Comparison of ENCODE assay signal across 8 cellular contexts in the genomic region with DNA sequence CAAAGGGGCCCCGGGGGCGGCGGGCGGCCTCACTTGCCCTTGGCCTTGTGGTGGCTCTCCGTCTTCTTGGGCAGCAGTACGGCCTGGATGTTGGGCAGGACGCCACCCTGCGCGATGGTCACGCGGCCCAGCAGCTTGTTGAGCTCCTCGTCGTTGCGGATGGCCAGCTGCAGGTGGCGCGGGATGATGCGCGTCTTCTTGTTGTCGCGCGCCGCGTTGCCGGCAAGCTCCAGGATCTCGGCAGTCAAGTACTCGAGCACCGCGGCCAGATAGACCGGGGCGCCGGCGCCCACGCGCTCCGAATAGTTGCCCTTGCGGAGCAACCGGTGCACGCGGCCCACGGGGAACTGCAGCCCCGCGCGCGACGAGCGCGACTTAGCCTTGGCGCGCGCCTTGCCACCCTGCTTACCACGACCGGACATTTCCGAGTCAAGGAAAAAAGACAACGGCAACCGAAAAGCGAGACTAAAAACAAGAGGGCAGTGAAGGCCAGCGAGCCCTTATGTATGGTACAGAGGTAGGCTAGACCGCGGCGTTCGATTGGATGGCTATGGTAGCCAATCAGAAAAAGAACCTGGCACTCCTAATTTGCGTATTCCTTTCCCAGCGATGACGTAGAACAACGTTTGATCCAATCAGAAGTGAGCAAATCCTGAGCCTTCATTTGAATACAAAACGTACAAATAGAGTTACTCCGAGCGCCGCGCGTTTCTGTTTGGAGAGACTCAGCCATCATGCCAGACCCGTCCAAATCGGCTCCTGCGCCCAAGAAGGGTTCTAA. TPM values are rescaled to one million over a fixed set of nuclear protein-coding genes. Genes with fewer than 3 reads are reported as not detected.
A peak's percentile ranks its signal among the peaks of the same experiment; 100 is the strongest.
DNase-seq lines count a peak whose midpoint lies in the region; ATAC-seq and TF ChIP-seq lines count a peak whose summit lies in the region.

No MANE protein-coding gene starts in this region.

- H3K4me3 Mint-ChIP-seq in nephron progenitor cell: peak overlapping the region; percentile 91
- peak overlapping the region; percentile 97 for H3K4me3 Mint-ChIP-seq in stimulated activated naive CD8-positive, alpha-beta T cell treated with anti-CD3 and anti-CD28 coated beads, Interleukin-15, Interleukin-2, amounts not matched to agents 100 ng/mL and 50 ng/mL, for 24 hours

- peak overlapping the region; percentile 93 for H3K4me3 ChIP-seq in fibroblast of the aortic adventitia (ENCODE audit: low read depth, low read length)

- no peaks in the 10 kb centered on the region for H3K9me3 Mint-ChIP-seq in nephron progenitor cell
- no peaks in the 10 kb centered on the region for H3K9me3 Mint-ChIP-seq in stimulated activated naive CD8-positive, alpha-beta T cell treated with anti-CD3 and anti-CD28 coated beads, Interleukin-15, Interleukin-2, amounts not matched to agents 100 ng/mL and 50 ng/mL, for 24 hours

- H3K27ac Mint-ChIP-seq in nephron progenitor cell: peak overlapping the region; percentile 99
- H3K27ac Mint-ChIP-seq in stimulated activated naive CD8-positive, alpha-beta T cell treated with anti-CD3 and anti-CD28 coated beads, Interleukin-15, Interleukin-2, amounts not matched to agents 100 ng/mL and 50 ng/mL, for 24 hours: peak overlapping the region; percentile 93

- DNase-seq in DMS153 treated with DMSO at 0.1 percent for 48 hours (lab: John Stamatoyannopoulos, UW; ENCODE audit: unreplicated experiment): peak; percentile 100
- peak; percentile 96 for DNase-seq in HuH-7.5 (ENCODE audit: low spot score)
- DNase-seq in RKO (ENCODE audit: low spot score): peak; percentile 95
- peak; percentile 72 for DNase-seq in activated T-helper 9 cell treated with anti-CD3 and anti-CD28 coated beads, Interleukin-2, amount 50 U/mL, for 16 hours (ENCODE audit: low read depth)
- peak; percentile 100 for DNase-seq in fibroblast of the aortic adventitia (ENCODE audit: low read depth)
- DNase-seq in nephron progenitor cell: peak; percentile 83

- H3K36me3 Mint-ChIP-seq in nephron progenitor cell (ENCODE audit: low read depth): peaks cover 14% of the 10 kb centered on the region
- H3K36me3 Mint-ChIP-seq in stimulated activated naive CD8-positive, alpha-beta T cell treated with anti-CD3 and anti-CD28 coated beads, Interleukin-15, Interleukin-2, amounts not matched to agents 100 ng/mL and 50 ng/mL, for 24 hours (ENCODE audit: low read depth): peaks cover 11% of the 10 kb centered on the region

- H3K27me3 Mint-ChIP-seq in nephron progenitor cell (ENCODE audit: low read depth, poor library complexity): peaks cover 31% of the 10 kb centered on the region
- H3K27me3 Mint-ChIP-seq in stimulated activated naive CD8-positive, alpha-beta T cell treated with anti-CD3 and anti-CD28 coated beads, Interleukin-15, Interleukin-2, amounts not matched to agents 100 ng/mL and 50 ng/mL, for 24 hours: peaks cover 22% of the 10 kb centered on the region

- peak; percentile 87 for ATAC-seq in GM21529 (IDR thresholded peaks at IDR 0.05; ENCODE audit: unreplicated experiment)

- peak; percentile 36 for TF ChIP-seq CTCF in fibroblast of the aortic adventitia (IDR thresholded peaks at IDR 0.05; ENCODE audit: insufficient read depth, low read length)
- no peak for TF ChIP-seq CTCF in nephron progenitor cell (IDR thresholded peaks at IDR 0.05)

- H3K4me1 Mint-ChIP-seq in nephron progenitor cell: peaks cover 66% of the 10 kb centered on the region
- peaks cover 44% of the 10 kb centered on the region for H3K4me1 Mint-ChIP-seq in stimulated activated naive CD8-positive, alpha-beta T cell treated with anti-CD3 and anti-CD28 coated beads, Interleukin-15, Interleukin-2, amounts not matched to agents 100 ng/mL and 50 ng/mL, for 24 hours (ENCODE audit: low read depth)

RNA-seq across cellular contexts. Expression of a gene that starts 29.6 kb away (rescaled TPM):
- total RNA-seq in fibroblast of the aortic adventitia (ENCODE audit: low replicate concordance): 39.8 and 78.7 TPM in 2 replicates

RNA-seq across cellular contexts. Expression of a gene that starts 40.9 kb away (rescaled TPM):
- 7.0 TPM in 1 of 2 replicates, not detected in the other for total RNA-seq in fibroblast of the aortic adventitia (ENCODE audit: low replicate concordance)

RNA-seq across cellular contexts. Expression of a gene that starts 51.0 kb away (rescaled TPM):
- total RNA-seq in fibroblast of the aortic adventitia (ENCODE audit: low replicate concordance): 16.2 and 53.1 TPM in 2 replicates

Comparison
In these comparisons a context has a peak if more than half of its experiments do, and no peak if none do; other contexts are left out.
1. Peak in every context shown above with its lines: DNase-seq, ATAC-seq and H3K4me3 ChIP-seq.